Comparison of ENCODE assay signal across 10 cellular contexts in the genomic region with DNA sequence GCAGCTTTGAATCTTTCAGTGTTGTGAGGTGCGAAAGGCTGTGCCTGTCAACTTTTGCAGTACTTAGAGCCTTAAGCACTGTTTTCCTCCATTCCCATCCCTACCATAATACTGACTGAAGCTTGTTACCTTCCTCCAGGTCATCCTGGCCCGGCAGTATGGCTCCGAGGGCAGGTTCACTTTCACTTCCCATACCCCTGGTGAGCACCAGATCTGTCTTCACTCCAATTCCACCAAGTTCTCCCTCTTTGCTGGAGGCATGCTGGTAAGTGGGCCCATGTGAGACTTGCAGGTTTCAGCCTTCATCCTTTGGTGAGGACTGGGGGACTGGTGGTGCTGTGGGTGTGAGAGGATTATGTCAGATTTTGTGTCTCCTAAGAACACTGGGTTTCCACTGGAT. TPM values are rescaled to one million over a fixed set of nuclear protein-coding genes. Genes with fewer than 3 reads are reported as not detected.
DNase-seq lines count a peak whose midpoint lies in the region; ATAC-seq and TF ChIP-seq lines count a peak whose summit lies in the region.
"Had no signal": no experiment of that assay in that cellular context is flagged by ENCODE, and none has a peak within 500 bp of the region (broad histone marks: within the 10 kb centered on the region; RNA-seq: fewer than 3 reads in every experiment).

No MANE protein-coding gene starts in this region.

- POLR2A ChIA-PET in CD4-positive, alpha-beta T cell (lab: Charles Lee) = interaction anchor here (1.6 kb wide), 1 partner anchor 242 kb away, joined by 5 read pairs; the partner anchor contains the start of gene LMAN2

- ATAC-seq in CD4-positive, alpha-beta T cell (ENCODE audit: poor library complexity) = no peak
- no peak for ATAC-seq in natural killer cell treated with Interleukin-12 subunit alpha and Interleukin-12 subunit beta and Interleukin-15 and Interleukin-18, amount 100 ng/mL, for 72 hours
- no peak for ATAC-seq in GM21786 (IDR thresholded peaks at IDR 0.05; ENCODE audit: unreplicated experiment)

- CTCF ChIA-PET in CD4-positive, alpha-beta T cell (lab: Charles Lee) = interaction anchor here (1.4 kb wide), 1 partner anchor 14 kb away, joined by 3 read pairs; no protein-coding TSS in a partner anchor

- peaks cover 45% of the 10 kb centered on the region for H3K36me3 Mint-ChIP-seq in CD4-positive, alpha-beta T cell (ENCODE audit: low read depth)
- H3K36me3 Mint-ChIP-seq in natural killer cell treated with Interleukin-12 subunit alpha and Interleukin-12 subunit beta and Interleukin-15 and Interleukin-18, amount 100 ng/mL, for 72 hours = peaks cover 27% of the 10 kb centered on the region

- no peaks in the 10 kb centered on the region for H3K9me3 ChIP-seq in CD4-positive, alpha-beta T cell (ENCODE audit: control insufficient read depth, low read length)
- H3K9me3 ChIP-seq: ovary had no signal

- no peak for TF ChIP-seq CTCF in CD4-positive, alpha-beta T cell (IDR thresholded peaks at IDR 0.05)
- no peak for TF ChIP-seq CTCF in KMS-11 (conservative IDR thresholded peaks at IDR 0.05; ENCODE audit: low read depth, low read length)
- no peak for TF ChIP-seq CTCF in brain microvascular endothelial cell (IDR thresholded peaks at IDR 0.05; ENCODE audit: low read depth, low read length, missing control alignments)

- peaks cover 19% of the 10 kb centered on the region for H3K27me3 Mint-ChIP-seq in CD4-positive, alpha-beta T cell
- peaks cover 15 to 23% of the 10 kb centered on the region in 2 donors for H3K27me3 Mint-ChIP-seq in natural killer cell treated with Interleukin-12 subunit alpha and Interleukin-12 subunit beta and Interleukin-15 and Interleukin-18, amount 100 ng/mL, for 72 hours

- peak overlapping the region; percentile 100 for H3K4me3 Mint-ChIP-seq in CD4-positive, alpha-beta T cell
- H3K4me3 Mint-ChIP-seq in natural killer cell treated with Interleukin-12 subunit alpha and Interleukin-12 subunit beta and Interleukin-15 and Interleukin-18, amount 100 ng/mL, for 72 hours = peak overlapping the region; percentile 99

- in situ Hi-C loops in brain microvascular endothelial cell (cut with HindIII; ENCODE audit: low pct_ligation_motif_present, low sequenced_read_pairs) = no loop called here

- H3K4me3 ChIP-seq in KMS-11 (IDR thresholded peaks at IDR 0.05; ENCODE audit: insufficient read depth, low read depth, low read length) = no peak overlapping the region
- H3K4me3 ChIP-seq in brain microvascular endothelial cell (ENCODE audit: low read depth, low read length) = peak overlapping the region; percentile 98

- H3K4me1 ChIP-seq in KMS-11 (ENCODE audit: low read depth, poor library complexity, severe bottlenecking) = peaks cover 13% of the 10 kb centered on the region

- H3K79me2 ChIP-seq in KMS-11 (ENCODE audit: insufficient read depth, low read depth) = peaks cover 8% of the 10 kb centered on the region; the same call in 1 of the 2 replicates

- no peak for DNase-seq in CD4-positive, alpha-beta T cell
- DNase-seq in brain microvascular endothelial cell = no peak
- DNase-seq in natural killer cell treated with Interleukin-12 subunit alpha and Interleukin-12 subunit beta and Interleukin-15 and Interleukin-18, amount 100 ng/mL, for 72 hours (ENCODE audit: low spot score) = no peak
- no peak for DNase-seq in cerebellar cortex (ENCODE audit: low spot score)
- DNase-seq in AG20443 (ENCODE audit: low spot score) = no peak
- no peak for DNase-seq in middle frontal gyrus (ENCODE audit: extremely low spot score, low spot score)
- DNase-seq: NCI-H1105 treated with DMSO at 0.1 percent for 48 hours, ovary had no signal

- H3K4me1 Mint-ChIP-seq in CD4-positive, alpha-beta T cell (ENCODE audit: low read depth) = peaks cover 34% of the 10 kb centered on the region
- H3K4me1 Mint-ChIP-seq in natural killer cell treated with Interleukin-12 subunit alpha and Interleukin-12 subunit beta and Interleukin-15 and Interleukin-18, amount 100 ng/mL, for 72 hours (ENCODE audit: low read depth in 2 of 2) = peaks cover 27 to 35% of the 10 kb centered on the region in 2 donors

- H4K20me1 ChIP-seq in KMS-11 (ENCODE audit: insufficient read depth) = no peaks in the 10 kb centered on the region

- H3K9ac ChIP-seq in KMS-11 = no peak overlapping the region

- intact Hi-C loops in CD4-positive, alpha-beta T cell (cut with DNase I, micrococcal nuclease) = loop anchor here in 1 of 2 experiments (2.0 to 5.0 kb wide), 2 partner anchors 291 to 1056 kb away; partner anchors contain the start of genes PRELID1, RAB24 and RNF44

- H2AFZ ChIP-seq in KMS-11 (ENCODE audit: low read depth) = no peak overlapping the region

- peak overlapping the region; percentile 87 for H3K27ac Mint-ChIP-seq in CD4-positive, alpha-beta T cell
- peak overlapping the region; percentile 88 to 96 for H3K27ac Mint-ChIP-seq in natural killer cell treated with Interleukin-12 subunit alpha and Interleukin-12 subunit beta and Interleukin-15 and Interleukin-18, amount 100 ng/mL, for 72 hours

- no peaks in the 10 kb centered on the region for H3K9me3 Mint-ChIP-seq in CD4-positive, alpha-beta T cell
- no peaks in the 10 kb centered on the region for H3K9me3 Mint-ChIP-seq in natural killer cell treated with Interleukin-12 subunit alpha and Interleukin-12 subunit beta and Interleukin-15 and Interleukin-18, amount 100 ng/mL, for 72 hours

- no peaks in the 10 kb centered on the region for H3K27me3 ChIP-seq in CD4-positive, alpha-beta T cell (ENCODE audit: control insufficient read depth, insufficient read depth, low read length)
- H3K27me3 ChIP-seq in KMS-11 (ENCODE audit: insufficient read depth, low read depth) (no peaks in the 10 kb centered on the region), brain microvascular endothelial cell (replicated peaks) (peaks cover 2% of the 10 kb centered on the region)
- H3K27me3 ChIP-seq: ovary had no signal

- H3K36me3 ChIP-seq in KMS-11 (ENCODE audit: insufficient read depth) = no peaks in the 10 kb centered on the region
- peaks cover 33% of the 10 kb centered on the region for H3K36me3 ChIP-seq in brain microvascular endothelial cell (replicated peaks)
- H3K36me3 ChIP-seq: ovary had no signal

- no peak overlapping the region for H3K27ac ChIP-seq in CD4-positive, alpha-beta T cell (ENCODE audit: low read depth, low read length)
- H3K27ac ChIP-seq in KMS-11 (no peak overlapping the region), brain microvascular endothelial cell (no peak overlapping the region)
- H3K27ac ChIP-seq: ovary had no signal

- 0 out of 2 replicates have a peak overlapping the region, but pooled peaks have one; percentile 40 for H3K4me2 ChIP-seq in KMS-11

RNA-seq across cellular contexts. Expression of gene TMED9, which starts 1.5 kb away (rescaled TPM):
- 10 to 100 TPM; 42.7 to 47.8 TPM for total RNA-seq in CD4-positive, alpha-beta T cell
- 100 to 1,000 TPM; 177 to 236 TPM for total RNA-seq in natural killer cell treated with Interleukin-12 subunit alpha and Interleukin-12 subunit beta and Interleukin-15 and Interleukin-18, amount 100 ng/mL, for 72 hours

RNA-seq across cellular contexts. Expression of gene B4GALT7, which starts 6.4 kb away (rescaled TPM):
- total RNA-seq in CD4-positive, alpha-beta T cell = 10 to 100 TPM; 31.1 to 33.8 TPM
- 10 to 100 TPM; 26.6 to 42.8 TPM for total RNA-seq in natural killer cell treated with Interleukin-12 subunit alpha and Interleukin-12 subunit beta and Interleukin-15 and Interleukin-18, amount 100 ng/mL, for 72 hours

RNA-seq across cellular contexts. Expression of gene FAM193B, which starts 39.1 kb away (rescaled TPM):
- total RNA-seq in CD4-positive, alpha-beta T cell = 100 to 1,000 TPM; 150 to 155 TPM
- 100 to 1,000 TPM in 1 of 2 donors, 10 to 100 TPM in 1; 57.9 to 135 TPM for total RNA-seq in natural killer cell treated with Interleukin-12 subunit alpha and Interleukin-12 subunit beta and Interleukin-15 and Interleukin-18, amount 100 ng/mL, for 72 hours
